27 cellular contexts compared by ENCODE assay signal in genomic region chr2:112089375-112089774, GRCh38. TPM values are rescaled to one million over a fixed set of nuclear protein-coding genes. Genes with fewer than 3 reads are reported as not detected.
"Had no signal": no experiment of that assay in that cellular context is flagged by ENCODE, and none has a peak within 500 bp of the region (broad histone marks: within the 10 kb centered on the region; RNA-seq: fewer than 3 reads in every experiment).

No MANE protein-coding gene starts in this region.

- H3K27ac Mint-ChIP-seq: immature natural killer cell; mesothelial cell of epicardium; natural killer cell; progenitor cell of endocrine pancreas; stimulated activated memory B cell treated with anti-CD40 and anti-IgM and Interleukin-4, amounts not matched to agents 10 μg/mL and 1 μg/mL and 100 μg/mL, for 72 hours; stimulated activated naive CD8-positive, alpha-beta T cell treated with anti-CD3 and anti-CD28 coated beads, Interleukin-15, amount 100 ng/mL, for 72 hours had no signal

- H3K4me3 ChIP-seq: left ventricle myocardium inferior, lung, ovary, right atrium auricular region, right lobe of liver, smooth muscle cell, testis, thyroid gland, transverse colon, upper lobe of left lung, vagina had no signal

- H3K27ac ChIP-seq: left ventricle myocardium inferior, ovary, right atrium auricular region, right lobe of liver, testis, thyroid gland, transverse colon, upper lobe of left lung, vagina had no signal

- H3K4me3 Mint-ChIP-seq: immature natural killer cell; mesothelial cell of epicardium; natural killer cell; stimulated activated memory B cell treated with anti-CD40 and anti-IgM and Interleukin-4, amounts not matched to agents 10 μg/mL and 1 μg/mL and 100 μg/mL, for 72 hours; stimulated activated naive CD8-positive, alpha-beta T cell treated with anti-CD3 and anti-CD28 coated beads, Interleukin-15, amount 100 ng/mL, for 72 hours had no signal

- H3K9me3 Mint-ChIP-seq: immature natural killer cell; mesothelial cell of epicardium; natural killer cell; stimulated activated memory B cell treated with anti-CD40 and anti-IgM and Interleukin-4, amounts not matched to agents 10 μg/mL and 1 μg/mL and 100 μg/mL, for 72 hours; stimulated activated naive CD8-positive, alpha-beta T cell treated with anti-CD3 and anti-CD28 coated beads, Interleukin-15, amount 100 ng/mL, for 72 hours had no signal

- H3K36me3 ChIP-seq: ovary had no signal

- DNase-seq: hypothalamus; immature natural killer cell; islet precursor cell; left ventricle myocardium inferior; mesendoderm; naive B cell; natural killer cell; ovary; right lobe of liver; stimulated activated CD4-positive, alpha-beta T cell treated with anti-CD3 and anti-CD28 coated beads, Interleukin-1b, Interleukin-23, amount 100 ng/mL, for 48 hours; stimulated activated CD4-positive, alpha-beta T cell treated with anti-CD3 and anti-CD28 coated beads, Interleukin-2, amount 100 ng/mL, for 48 hours; stimulated activated CD4-positive, alpha-beta T cell treated with anti-CD3 and anti-CD28 coated beads, Interleukin-4, amount 100 ng/mL, for 4 hours; stimulated activated CD8-positive, alpha-beta memory T cell treated with anti-CD3 and anti-CD28 coated beads, Interleukin-4, amount 100 ng/mL, for 48 hours; stimulated activated naive CD4-positive, alpha-beta T cell treated with Interleukin-2 at 50 U/mL for 16 hours; stimulated activated naive CD8-positive, alpha-beta T cell treated with anti-CD3 and anti-CD28 coated beads, Interleukin-15, amount 100 ng/mL, for 72 hours; testis; thyroid gland; transverse colon; upper lobe of left lung had no signal

- H3K27me3 Mint-ChIP-seq: naive B cell; progenitor cell of endocrine pancreas; stimulated activated memory B cell treated with anti-CD40 and anti-IgM and Interleukin-4, amounts not matched to agents 10 μg/mL and 1 μg/mL and 100 μg/mL, for 72 hours; stimulated activated naive CD8-positive, alpha-beta T cell treated with anti-CD3 and anti-CD28 coated beads, Interleukin-15, amount 100 ng/mL, for 72 hours had no signal

- H3K27me3 ChIP-seq: ovary, right atrium auricular region, right lobe of liver, testis, thyroid gland, transverse colon, upper lobe of left lung, vagina had no signal

- ATAC-seq: natural killer cell; right lobe of liver; stimulated activated memory B cell treated with anti-CD40 and anti-IgM and Interleukin-4, amounts not matched to agents 10 μg/mL and 1 μg/mL and 100 μg/mL, for 72 hours; stimulated activated naive CD8-positive, alpha-beta T cell treated with anti-CD3 and anti-CD28 coated beads, Interleukin-15, amount 100 ng/mL, for 72 hours had no signal

- H3K4me1 ChIP-seq: left ventricle myocardium inferior, right atrium auricular region, testis, vagina had no signal

- H3K9me3 ChIP-seq: left ventricle myocardium inferior, ovary, right atrium auricular region, right lobe of liver, testis, thyroid gland, transverse colon, upper lobe of left lung, vagina had no signal

RNA-seq across cellular contexts. Expression of gene FBLN7, which starts 48.8 kb away (rescaled TPM):
- polyA plus RNA-seq: immature natural killer cell, neural cell had no signal
